In genomic region chr4:137532869-137533236, GRCh38 we compare ENCODE assay signal across 9 cellular contexts. TPM values are rescaled to one million over a fixed set of nuclear protein-coding genes. Genes with fewer than 3 reads are reported as not detected.
A peak's percentile ranks its signal among the peaks of the same experiment; 100 is the strongest.
DNase-seq lines count a peak whose midpoint lies in the region; ATAC-seq and TF ChIP-seq lines count a peak whose summit lies in the region.
"Had no signal": no experiment of that assay in that cellular context is flagged by ENCODE, and none has a peak within 500 bp of the region (broad histone marks: within the 10 kb centered on the region; RNA-seq: fewer than 3 reads in every experiment).

No MANE protein-coding gene starts in this region.

- no peak for TF ChIP-seq POLR2A in body of pancreas (IDR thresholded peaks at IDR 0.05)

- H3K27me3 ChIP-seq in brain microvascular endothelial cell (replicated peaks) (no peaks in the 10 kb centered on the region), muscle layer of duodenum (ENCODE audit: low read depth, low read length) (no peaks in the 10 kb centered on the region), body of pancreas (no peaks in the 10 kb centered on the region)

- H3K27ac ChIP-seq in brain microvascular endothelial cell (peak overlapping the region; percentile 75), muscle layer of duodenum (ENCODE audit: low read length) (peak overlapping the region; percentile 94), body of pancreas (peak overlapping the region in 1 of 4 donors; percentile 53)

- no peak for DNase-seq in AG10803 (ENCODE audit: low read depth)
- no peak for DNase-seq in brain microvascular endothelial cell
- no peak for DNase-seq in activated gamma-delta T cell treated with Interleukin-2 at 50 U/mL for 16 hours
- DNase-seq in body of pancreas: no peak
- DNase-seq in COLO668 (lab: John Stamatoyannopoulos, UW; ENCODE audit: unreplicated experiment): no peak
- DNase-seq: GF-D8 had no signal

- H3K4me1 ChIP-seq in muscle layer of duodenum (ENCODE audit: control insufficient read depth in 1 of 2, insufficient read depth in 2 of 2, low read length in 2 of 2) (peaks cover 0 to 11% of the 10 kb centered on the region in 2 donors), body of pancreas (peaks cover 7% of the 10 kb centered on the region)

- TF ChIP-seq CTCF in AG10803 (conservative IDR thresholded peaks at IDR 0.05; ENCODE audit: low read length): no peak
- no peak for TF ChIP-seq CTCF in brain microvascular endothelial cell (IDR thresholded peaks at IDR 0.05; ENCODE audit: low read depth, low read length, missing control alignments)
- no peak for TF ChIP-seq CTCF in body of pancreas (IDR thresholded peaks at IDR 0.05)

- intact Hi-C loops in body of pancreas (cut with DNase I): no loop called here

- in situ Hi-C loops in brain microvascular endothelial cell (cut with HindIII; ENCODE audit: low pct_ligation_motif_present, low sequenced_read_pairs): no loop called here

- ATAC-seq in HG02642 (IDR thresholded peaks at IDR 0.05; ENCODE audit: poor library complexity, unreplicated experiment): peak; percentile 25
- ATAC-seq in body of pancreas: no peak
- no peak for ATAC-seq in GM18873 (IDR thresholded peaks at IDR 0.05; ENCODE audit: low FRiP score, unreplicated experiment)

- H3K9me3 ChIP-seq in muscle layer of duodenum (ENCODE audit: control insufficient read depth in 1 of 2, low read length in 2 of 2): no peaks in the 10 kb centered on the region
- no peaks in the 10 kb centered on the region for H3K9me3 ChIP-seq in body of pancreas

- 16 to 19% methylated on average over 3 of the region's 3 CpGs for WGBS in body of pancreas, 2 donors

- H3K36me3 ChIP-seq in brain microvascular endothelial cell (replicated peaks): no peaks in the 10 kb centered on the region
- peaks cover 0 to 13% of the 10 kb centered on the region in 2 donors for H3K36me3 ChIP-seq in muscle layer of duodenum (ENCODE audit: control insufficient read depth in 1 of 2, insufficient read depth in 2 of 2, low read length in 2 of 2)
- H3K36me3 ChIP-seq in body of pancreas (replicated peaks in 1 of 2; ENCODE audit: insufficient read depth in 1 of 2, low read depth in 2 of 2): no peaks in the 10 kb centered on the region

- H3K4me3 ChIP-seq in AG10803 (ENCODE audit: low read length) (peak overlapping the region; percentile 90), brain microvascular endothelial cell (ENCODE audit: low read depth, low read length) (peak overlapping the region; percentile 86), muscle layer of duodenum (ENCODE audit: low read depth in 1 of 2, low read length in 2 of 2) (peak overlapping the region; percentile 91 to 92), body of pancreas (no peak overlapping the region)

RNA-seq across cellular contexts. Expression of gene PCDH18, which starts 0.6 kb away (rescaled TPM):
- total RNA-seq in body of pancreas: 1 to 10 TPM; 3.9 to 7.9 TPM

Comparison
In these comparisons a context has a peak if more than half of its experiments do, and no peak if none do; other contexts are left out.
1. H3K4me3 ChIP-seq: peak in AG10803 (single experiment), brain microvascular endothelial cell (single experiment) and muscle layer of duodenum (2 of 2); none in body of pancreas (0 of 2).